8 cellular contexts compared by ENCODE assay signal in the genomic region with DNA sequence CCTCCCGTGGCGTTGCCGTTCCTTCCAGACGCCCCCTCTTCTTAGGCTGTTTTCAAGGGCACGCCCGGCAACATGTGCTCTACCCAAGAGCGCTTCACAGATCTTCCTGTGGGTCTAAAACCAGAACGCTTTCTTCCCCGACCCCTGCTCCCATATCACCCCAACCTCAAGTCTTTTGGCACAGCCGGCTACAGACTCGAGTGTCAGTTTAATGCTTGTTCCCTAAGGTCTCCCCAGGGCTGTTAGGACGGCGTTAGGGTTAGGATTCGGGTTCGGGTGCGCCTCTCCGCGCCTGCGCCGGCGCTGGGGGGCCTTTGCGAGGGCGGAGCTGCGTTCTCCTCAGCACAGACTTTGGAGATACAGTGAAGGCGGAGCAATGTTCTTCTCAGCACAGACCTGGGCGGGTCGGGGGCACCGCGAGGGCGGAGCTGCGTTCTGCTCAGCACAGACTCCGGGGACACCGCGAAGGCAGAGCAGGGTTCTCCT.
DNase-seq lines count a peak whose midpoint lies in the region; ATAC-seq and TF ChIP-seq lines count a peak whose summit lies in the region.
"Not testable (repeated sequence)": the region's sequence is repeated elsewhere in the genome, so short reads cannot be mapped to it uniquely, and the experiment has no call there.

No MANE protein-coding gene starts in this region.

- H3K27me3 Mint-ChIP-seq in GM23338 (ENCODE audit: insufficient read depth, low read depth, poor library complexity); natural killer cell treated with Interleukin-12 subunit alpha and Interleukin-12 subunit beta and Interleukin-15 and Interleukin-18, amount 100 ng/mL, for 72 hours: not testable (repeated sequence)

- intact Hi-C loops in heart right ventricle (cut with DNase I) = loop anchor here in 8 of 10 donors (5.0 to 10.0 kb wide), 6 partner anchors 120 to 648 kb away; no protein-coding TSS in a partner anchor

- not testable (repeated sequence) for H3F3A ChIP-seq in GM23338 (replicated peaks; ENCODE audit: low read depth)

- not testable (repeated sequence) for H3K27ac ChIP-seq in GM23338 (ENCODE audit: low read depth); brain microvascular endothelial cell; heart right ventricle

- H3K27ac Mint-ChIP-seq in GM23338; natural killer cell treated with Interleukin-12 subunit alpha and Interleukin-12 subunit beta and Interleukin-15 and Interleukin-18, amount 100 ng/mL, for 72 hours: not testable (repeated sequence)

- not testable (repeated sequence) for TF ChIP-seq CTCF in GM23338 (conservative IDR thresholded peaks at IDR 0.05; ENCODE audit: low read depth in 2 of 2); brain microvascular endothelial cell (IDR thresholded peaks at IDR 0.05; ENCODE audit: low read depth, low read length, missing control alignments); heart right ventricle (IDR thresholded peaks at IDR 0.05)

- peak overlapping the region; percentile 78 for H3K4me3 Mint-ChIP-seq in GM23338
- peak overlapping the region; percentile 67 for H3K4me3 Mint-ChIP-seq in natural killer cell treated with Interleukin-12 subunit alpha and Interleukin-12 subunit beta and Interleukin-15 and Interleukin-18, amount 100 ng/mL, for 72 hours

- H3K9me3 Mint-ChIP-seq in GM23338; natural killer cell treated with Interleukin-12 subunit alpha and Interleukin-12 subunit beta and Interleukin-15 and Interleukin-18, amount 100 ng/mL, for 72 hours: not testable (repeated sequence)

- H4K20me1 ChIP-seq in GM23338 (replicated peaks; ENCODE audit: insufficient read depth) = not testable (repeated sequence)

- H3K79me2 ChIP-seq in GM23338 (replicated peaks; ENCODE audit: insufficient read depth) = not testable (repeated sequence)

- not testable (repeated sequence) for H3K9me2 ChIP-seq in GM23338 (ENCODE audit: insufficient read depth)

- peak overlapping the region; percentile 94 for H2AFZ ChIP-seq in GM23338

- ATAC-seq in GM23338 = peak; percentile 99
- peak in 3 of 8 donors; percentile 31 to 72 (median 61) for ATAC-seq in heart right ventricle
- ATAC-seq in natural killer cell treated with Interleukin-12 subunit alpha and Interleukin-12 subunit beta and Interleukin-15 and Interleukin-18, amount 100 ng/mL, for 72 hours = peak; percentile 67 to 70

- H3K9me3 ChIP-seq in heart right ventricle = not testable (repeated sequence)

- H3K36me3 Mint-ChIP-seq in GM23338 (ENCODE audit: low read depth); natural killer cell treated with Interleukin-12 subunit alpha and Interleukin-12 subunit beta and Interleukin-15 and Interleukin-18, amount 100 ng/mL, for 72 hours: not testable (repeated sequence)

- in situ Hi-C loops in brain microvascular endothelial cell (cut with HindIII; ENCODE audit: low pct_ligation_motif_present, low sequenced_read_pairs) = not testable (repeated sequence)

- WGBS in heart right ventricle, 2 donors = 5 to 9% methylated on average over 34 of the region's 34 CpGs

- peak; percentile 28 for DNase-seq in Ammon's horn (ENCODE audit: low spot score)
- DNase-seq in GM23338 (ENCODE audit: low spot score) = peak; percentile 77
- DNase-seq in NCI-H2171 (lab: John Stamatoyannopoulos, UW) = peak; percentile 79
- peak; percentile 56 for DNase-seq in activated CD4-positive, alpha-beta T cell treated with anti-CD3 and anti-CD28 coated beads for 48 hours
- peak; percentile 32 for DNase-seq in brain microvascular endothelial cell
- peak in 1 of 2 donors; percentile 19 for DNase-seq in heart right ventricle
- DNase-seq in natural killer cell treated with Interleukin-12 subunit alpha and Interleukin-12 subunit beta and Interleukin-15 and Interleukin-18, amount 100 ng/mL, for 72 hours (ENCODE audit: low spot score) = peak; percentile 62
- peak; percentile 20 for DNase-seq in stimulated activated CD8-positive, alpha-beta memory T cell treated with anti-CD3 and anti-CD28 coated beads, Interleukin-12 subunit alpha, Interleukin-12 subunit beta, amount 100 ng/mL, for 4 hours (ENCODE audit: low read depth)

- peak overlapping the region; percentile 75 for H3K4me3 ChIP-seq in GM23338
- H3K4me3 ChIP-seq in brain microvascular endothelial cell (ENCODE audit: low read depth, low read length) = peak overlapping the region; percentile 56
- H3K4me3 ChIP-seq in heart right ventricle = peak overlapping the region in 9 of 10 donors; percentile 19 to 50 (median 40)

- H3K4me1 ChIP-seq in GM23338 (ENCODE audit: insufficient read depth) = not testable (repeated sequence)
- peaks cover 0 to 13% (median 4%) of the 10 kb centered on the region in 9 donors for H3K4me1 ChIP-seq in heart right ventricle

- H3K4me1 Mint-ChIP-seq in GM23338; natural killer cell treated with Interleukin-12 subunit alpha and Interleukin-12 subunit beta and Interleukin-15 and Interleukin-18, amount 100 ng/mL, for 72 hours (ENCODE audit: low read depth in 2 of 2): not testable (repeated sequence)

- peak overlapping the region; percentile 90 for H3K4me2 ChIP-seq in GM23338

- H3K36me3 ChIP-seq in GM23338 (ENCODE audit: insufficient read depth); brain microvascular endothelial cell (replicated peaks); heart right ventricle: not testable (repeated sequence)

- peaks cover 16% of the 10 kb centered on the region; the same call in 1 of the 2 replicates for H3K27me3 ChIP-seq in GM23338 (ENCODE audit: insufficient read depth)
- H3K27me3 ChIP-seq in brain microvascular endothelial cell (replicated peaks) = not testable (repeated sequence)
- H3K27me3 ChIP-seq in heart right ventricle = peaks cover 0 to 18% (median 7%) of the 10 kb centered on the region in 7 donors

TF ChIP-seq in GM23338, 12 proteins besides CTCF, POLR2A, EP300 and RAD21:
- TF ChIP-seq POLR2AphosphoS5 (IDR thresholded peaks at IDR 0.05; ENCODE audit: low read depth) = 0 out of 2 replicates have a peak, but pooled peaks have one; percentile 3
TF ChIP-seq in GM23338: peak in this region for 1; not testable (repeated sequence) for 11.
